In the genomic region with DNA sequence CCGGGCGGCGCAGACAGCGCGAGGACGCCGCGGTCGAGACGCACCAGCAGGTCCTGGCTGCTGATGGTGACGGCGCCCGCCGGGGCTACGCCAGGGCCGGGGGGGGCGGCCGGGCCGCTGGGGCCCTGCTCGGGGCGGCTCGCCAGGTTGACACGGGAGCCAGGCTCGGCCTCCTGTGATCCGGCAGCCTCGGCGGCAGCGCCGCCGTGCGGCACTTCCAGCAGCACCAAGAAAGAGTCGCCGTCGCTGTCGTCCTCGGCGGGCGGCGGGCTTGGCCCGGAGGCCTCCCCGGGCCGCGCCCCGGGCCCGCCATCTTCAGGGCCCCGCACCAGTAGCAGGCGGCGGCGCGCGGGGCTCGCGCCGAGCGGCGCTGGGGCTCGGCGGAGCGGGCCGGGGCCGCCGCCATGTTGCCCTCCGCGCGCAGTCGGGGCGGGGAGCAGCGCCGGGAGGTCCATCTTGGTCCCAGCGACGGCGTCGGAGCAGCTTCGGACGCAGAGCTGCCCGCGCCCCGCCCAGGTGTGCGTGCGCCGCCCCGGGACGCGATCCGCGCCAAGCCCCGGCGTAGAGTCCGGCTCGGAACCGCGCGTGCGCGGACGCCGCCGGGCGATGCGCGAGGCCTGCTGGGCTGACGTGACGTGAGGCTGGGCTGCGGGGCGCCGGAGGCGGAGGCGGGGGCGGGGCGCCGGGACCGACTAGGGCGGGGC, we compare ENCODE assay signal across 8 cellular contexts. TPM values are rescaled to one million over a fixed set of nuclear protein-coding genes. Genes with fewer than 3 reads are reported as not detected.
DNase-seq lines count a peak whose midpoint lies in the region; ATAC-seq and TF ChIP-seq lines count a peak whose summit lies in the region.

ZXDC (minus strand) TSS at position 481 of the 704 bp plus-strand sequence; CDS start at position 455, 26 bp downstream.

- TF ChIP-seq CTCF in GM12864 (IDR thresholded peaks at IDR 0.05; ENCODE audit: low read depth, low read length, missing control alignments) = peak; percentile 58
- peak; percentile 59 for TF ChIP-seq CTCF in osteocyte (IDR thresholded peaks at IDR 0.05)
- peak; percentile 19 for TF ChIP-seq CTCF in thoracic aorta (IDR thresholded peaks at IDR 0.05)

- ATAC-seq in HG02610 (IDR thresholded peaks at IDR 0.05; ENCODE audit: unreplicated experiment) (peak; percentile 76), thoracic aorta (ENCODE audit: insufficient number of reproducible peaks, low FRiP score, low read depth) (peak; percentile 42)

- no peaks in the 10 kb centered on the region for H3K27me3 ChIP-seq in thoracic aorta (replicated peaks; ENCODE audit: insufficient read depth)

- peaks cover 12% of the 10 kb centered on the region for H3K36me3 Mint-ChIP-seq in activated naive CD8-positive, alpha-beta T cell
- peaks cover 13% of the 10 kb centered on the region for H3K36me3 Mint-ChIP-seq in osteocyte (ENCODE audit: unreplicated experiment)

- peaks cover 45% of the 10 kb centered on the region for H3K4me1 Mint-ChIP-seq in activated naive CD8-positive, alpha-beta T cell (ENCODE audit: low read depth)
- H3K4me1 Mint-ChIP-seq in osteocyte (ENCODE audit: unreplicated experiment) = peaks cover 37% of the 10 kb centered on the region

- peak within 1 kb of the TSS; percentile 84 for H3K27ac Mint-ChIP-seq in activated naive CD8-positive, alpha-beta T cell
- peak within 1 kb of the TSS; percentile 81 for H3K27ac Mint-ChIP-seq in osteocyte (ENCODE audit: unreplicated experiment)

- H3K4me3 ChIP-seq in GM12864 (ENCODE audit: low read depth, low read length) (peak within 1 kb of the TSS; percentile 95), thoracic aorta (peak within 1 kb of the TSS; percentile 87)

- H3K4me1 ChIP-seq in thoracic aorta (ENCODE audit: control insufficient read depth in 1 of 2, low read depth in 2 of 2) = peaks cover 35 to 43% of the 10 kb centered on the region in 2 donors

- no peaks in the 10 kb centered on the region for H3K9me3 Mint-ChIP-seq in activated naive CD8-positive, alpha-beta T cell (ENCODE audit: low read depth)
- no peaks in the 10 kb centered on the region for H3K9me3 Mint-ChIP-seq in osteocyte (ENCODE audit: unreplicated experiment)

- H3K4me3 Mint-ChIP-seq in activated naive CD8-positive, alpha-beta T cell = peak within 1 kb of the TSS; percentile 96
- H3K4me3 Mint-ChIP-seq in osteocyte (ENCODE audit: unreplicated experiment) = peak within 1 kb of the TSS; percentile 88

- peak; percentile 69 for DNase-seq in GM12864 (ENCODE audit: low read depth)
- DNase-seq in NCI-H1092 (lab: John Stamatoyannopoulos, UW) = peak; percentile 90
- peak; percentile 85 for DNase-seq in SKM-1 treated with dmso at 0.1 percent for 144 hours (lab: John Stamatoyannopoulos, UW; ENCODE audit: unreplicated experiment)
- peak; percentile 96 for DNase-seq in glomerular visceral epithelial cell (ENCODE audit: extremely low spot score)
- peak; percentile 99 for DNase-seq in osteocyte (ENCODE audit: extremely low spot score, unreplicated experiment)
- peak; percentile 55 for DNase-seq in thoracic aorta (ENCODE audit: low spot score)

- H3K36me3 ChIP-seq in thoracic aorta = peaks cover 2% of the 10 kb centered on the region

- H3K27ac ChIP-seq in thoracic aorta = peak within 1 kb of the TSS; percentile 86 to 96

- H3K27me3 Mint-ChIP-seq in activated naive CD8-positive, alpha-beta T cell = no peaks in the 10 kb centered on the region
- H3K27me3 Mint-ChIP-seq in osteocyte (ENCODE audit: unreplicated experiment) = no peaks in the 10 kb centered on the region

- H3K9me3 ChIP-seq in thoracic aorta = no peaks in the 10 kb centered on the region

RNA-seq across cellular contexts. Expression of gene ZXDC, which starts in this region (rescaled TPM):
- total RNA-seq in osteocyte = 30.7 and 31.8 TPM in 2 replicates
- 10 to 100 TPM; 53.5 to 55.0 TPM for total RNA-seq in thoracic aorta

Comparison
In these comparisons a context has a peak if more than half of its experiments do, and no peak if none do; other contexts are left out.
1. Peak in every context shown above with its lines: DNase-seq, ATAC-seq, H3K4me3 ChIP-seq and H3K27ac ChIP-seq.